In genomic region chr16:72473631-72474030, GRCh38 we compare ENCODE assay signal across 23 cellular contexts.
"Had no signal": no experiment of that assay in that cellular context is flagged by ENCODE, and none has a peak within 500 bp of the region (broad histone marks: within the 10 kb centered on the region; RNA-seq: fewer than 3 reads in every experiment).

No MANE protein-coding gene starts in this region.

- ATAC-seq: heart left ventricle, left lobe of liver, mucosa of descending colon had no signal

- H3K4me3 ChIP-seq: ascending aorta, heart left ventricle, lower lobe of right lung, mucosa of descending colon, sigmoid colon, upper lobe of left lung had no signal

- H3K27ac Mint-ChIP-seq: activated CD8-positive, alpha-beta T cell treated with anti-CD3 and anti-CD28 coated beads, Interleukin-2, amount 10 ng/mL, durations not matched to agents 7 days and 5 days; activated naive CD4-positive, alpha-beta T cell treated with anti-CD3 and anti-CD28 coated beads, Interleukin-2, amount 50 U/mL, for 24 hours; activated T-helper 1 cell treated with anti-CD3 and anti-CD28 coated beads, Interleukin-12 subunit alpha, Interleukin-12 subunit beta, Interleukin-2, Interleukin-4 antibody, amounts not matched to agents 30 ng/mL and 10 ng/mL and 1 ng/mL, durations not matched to agents 14 hours and 24 hours and 36 hours; endodermal cell; naive B cell; T-helper 2 cell treated with Interferon-gamma antibody and Interleukin-4, amounts not matched to agents 5 μg/mL and 100 μg/mL, for 36 hours had no signal

- H3K9me3 ChIP-seq: ascending aorta, heart left ventricle, lower lobe of right lung, mucosa of descending colon, sigmoid colon, upper lobe of left lung had no signal

- H3K27me3 ChIP-seq: ascending aorta, heart left ventricle, sigmoid colon, upper lobe of left lung had no signal

- H3K27me3 Mint-ChIP-seq: activated naive CD4-positive, alpha-beta T cell treated with anti-CD3 and anti-CD28 coated beads, Interleukin-2, amount 50 U/mL, for 24 hours; naive B cell had no signal

- H3K27ac ChIP-seq: ascending aorta, heart left ventricle, lower lobe of right lung, sigmoid colon, upper lobe of left lung, WERI-Rb-1 had no signal

- H3K4me3 Mint-ChIP-seq: activated CD8-positive, alpha-beta T cell treated with anti-CD3 and anti-CD28 coated beads, Interleukin-2, amount 10 ng/mL, durations not matched to agents 7 days and 5 days; activated naive CD4-positive, alpha-beta T cell treated with anti-CD3 and anti-CD28 coated beads, Interleukin-2, amount 50 U/mL, for 24 hours; activated T-helper 1 cell treated with anti-CD3 and anti-CD28 coated beads, Interleukin-12 subunit alpha, Interleukin-12 subunit beta, Interleukin-2, Interleukin-4 antibody, amounts not matched to agents 30 ng/mL and 10 ng/mL and 1 ng/mL, durations not matched to agents 14 hours and 24 hours and 36 hours; endodermal cell; naive B cell; T-helper 2 cell treated with Interferon-gamma antibody and Interleukin-4, amounts not matched to agents 5 μg/mL and 100 μg/mL, for 36 hours had no signal

- H3K36me3 ChIP-seq: ascending aorta, heart left ventricle, lower lobe of right lung, sigmoid colon, upper lobe of left lung, WERI-Rb-1 had no signal

- H3K9me3 Mint-ChIP-seq: activated naive CD4-positive, alpha-beta T cell treated with anti-CD3 and anti-CD28 coated beads, Interleukin-2, amount 50 U/mL, for 24 hours; activated T-helper 1 cell treated with anti-CD3 and anti-CD28 coated beads, Interleukin-12 subunit alpha, Interleukin-12 subunit beta, Interleukin-2, Interleukin-4 antibody, amounts not matched to agents 30 ng/mL and 10 ng/mL and 1 ng/mL, durations not matched to agents 14 hours and 24 hours and 36 hours; endodermal cell; naive B cell; T-helper 2 cell treated with Interferon-gamma antibody and Interleukin-4, amounts not matched to agents 5 μg/mL and 100 μg/mL, for 36 hours had no signal

- H3K4me1 ChIP-seq: ascending aorta, heart left ventricle, lower lobe of right lung, sigmoid colon, upper lobe of left lung had no signal

- DNase-seq: activated CD4-positive, alpha-beta T cell treated with anti-CD3 and anti-CD28 coated beads, Interleukin-2, amount 50 U/mL, for 1 hour; activated CD4-positive, CD25-positive, alpha-beta regulatory T cell treated with anti-CD3 and anti-CD28 coated beads, Interleukin-2, amount 50 U/mL, for 72 hours; activated CD8-positive, alpha-beta T cell treated with anti-CD3 and anti-CD28 coated beads, Interleukin-2, amount 10 ng/mL, durations not matched to agents 7 days and 5 days; activated gamma-delta T cell treated with Interleukin-2 at 50 U/mL for 16 hours; cortex of kidney; endodermal cell; heart left ventricle; lower lobe of right lung; mesendoderm; mucosa of descending colon; naive B cell; nucleus accumbens; posterior cingulate gyrus; sigmoid colon; stimulated activated CD4-positive, alpha-beta T cell treated with anti-CD3 and anti-CD28 coated beads, Interleukin-4, amount 100 ng/mL, for 24 hours; stimulated activated naive CD8-positive, alpha-beta T cell treated with anti-CD3 and anti-CD28 coated beads, Interleukin-15, Interleukin-2, amounts not matched to agents 100 U/mL and 50 U/mL, for 24 hours; upper lobe of left lung; WERI-Rb-1 had no signal

- H3K4me1 Mint-ChIP-seq: naive B cell had no signal
